ENCODE assay signal across 8 cellular contexts in genomic region chr2:68653538-68653982, GRCh38. TPM values are rescaled to one million over a fixed set of nuclear protein-coding genes. Genes with fewer than 3 reads are reported as not detected.
DNase-seq lines count a peak whose midpoint lies in the region; ATAC-seq and TF ChIP-seq lines count a peak whose summit lies in the region.

No MANE protein-coding gene starts in this region.

- DNase-seq in COLO829 (ENCODE audit: low spot score): peak; percentile 82
- peak; percentile 81 for DNase-seq in LHCN-M2 (ENCODE audit: low read depth)
- no peak for DNase-seq in activated T-cell treated with anti-CD3 and anti-CD28 coated beads, Interleukin-2, amount 50 U/mL, for 4 hours
- DNase-seq in left lobe of liver (ENCODE audit: low spot score): no peak
- DNase-seq in SHP77 (lab: John Stamatoyannopoulos, UW): no peak
- DNase-seq in type B pancreatic cell (ENCODE audit: extremely low spot score, unreplicated experiment): no peak
- no peak for DNase-seq in DMS53 (lab: John Stamatoyannopoulos, UW)

- no peaks in the 10 kb centered on the region for H3K36me3 Mint-ChIP-seq in activated T-cell treated with anti-CD3 and anti-CD28 coated beads, Interleukin-2, amount 50 U/mL, for 4 hours (ENCODE audit: insufficient read depth)
- H3K36me3 Mint-ChIP-seq in type B pancreatic cell: no peaks in the 10 kb centered on the region

- peaks cover 23% of the 10 kb centered on the region for H3K4me1 Mint-ChIP-seq in activated T-cell treated with anti-CD3 and anti-CD28 coated beads, Interleukin-2, amount 50 U/mL, for 4 hours (ENCODE audit: low read depth)
- peaks cover 8% of the 10 kb centered on the region for H3K4me1 Mint-ChIP-seq in type B pancreatic cell (ENCODE audit: unreplicated experiment)

- peaks cover 9% of the 10 kb centered on the region for H3K27me3 Mint-ChIP-seq in activated T-cell treated with anti-CD3 and anti-CD28 coated beads, Interleukin-2, amount 50 U/mL, for 4 hours (ENCODE audit: low read depth)
- H3K27me3 Mint-ChIP-seq in type B pancreatic cell: peaks cover 64% of the 10 kb centered on the region

- H3K27ac Mint-ChIP-seq in type B pancreatic cell: no peak overlapping the region

- no peak overlapping the region for H3K4me3 Mint-ChIP-seq in activated T-cell treated with anti-CD3 and anti-CD28 coated beads, Interleukin-2, amount 50 U/mL, for 4 hours
- H3K4me3 Mint-ChIP-seq in type B pancreatic cell: no peak overlapping the region

- H3K9me3 Mint-ChIP-seq in activated T-cell treated with anti-CD3 and anti-CD28 coated beads, Interleukin-2, amount 50 U/mL, for 4 hours: no peaks in the 10 kb centered on the region
- H3K9me3 Mint-ChIP-seq in type B pancreatic cell: no peaks in the 10 kb centered on the region

- ATAC-seq in GM21423 (IDR thresholded peaks at IDR 0.05; ENCODE audit: unreplicated experiment) (peak; percentile 78), left lobe of liver (peak; percentile 47)
- ATAC-seq in activated T-cell treated with anti-CD3 and anti-CD28 coated beads, Interleukin-2, amount 50 U/mL, for 4 hours: peak; percentile 85 to 91

- TF ChIP-seq CTCF in type B pancreatic cell (conservative IDR thresholded peaks at IDR 0.05): no peak

RNA-seq across cellular contexts. Expression of gene PROKR1, which starts 10.2 kb away (rescaled TPM):
- total RNA-seq in LHCN-M2 (2014; rRNA removed) (not detected in 2 replicates), left lobe of liver (0.05 TPM), type B pancreatic cell (ENCODE audit: low replicate concordance) (0.10 and 0.41 TPM in 2 replicates)
- polyA plus RNA-seq in LHCN-M2 (2012): not detected
- under 1 TPM in 1 of 3 donors, not detected in 2; 0.08 TPM for total RNA-seq in activated T-cell treated with anti-CD3 and anti-CD28 coated beads, Interleukin-2, amount 50 U/mL, for 4 hours

Comparison
In these comparisons a context has a peak if more than half of its experiments do, and no peak if none do; other contexts are left out.
1. DNase-seq: peak in COLO829 (single experiment) and LHCN-M2 (single experiment); none in activated T-cell treated with anti-CD3 and anti-CD28 coated beads, Interleukin-2, amount 50 U/mL, for 4 hours (single experiment), left lobe of liver (single experiment), SHP77 (0 of 2), type B pancreatic cell (single experiment) and DMS53 (single experiment).
2. Peak in every context shown above with its lines, with median percentiles within 50 percentile points of each other: ATAC-seq.